ENCODE assay signal across 7 cellular contexts in genomic region chr2:25102352-25102751, GRCh38.
DNase-seq lines count a peak whose midpoint lies in the region; ATAC-seq and TF ChIP-seq lines count a peak whose summit lies in the region.
"Not testable (repeated sequence)": the region's sequence is repeated elsewhere in the genome, so short reads cannot be mapped to it uniquely, and the experiment has no call there.

No MANE protein-coding gene starts in this region.

- not testable (repeated sequence) for H3K36me3 Mint-ChIP-seq in activated B cell treated with CpG ODN at 0.5 μM for 24 hours (ENCODE audit: low read depth); activated CD4-positive, alpha-beta memory T cell treated with anti-CD3 and anti-CD28 coated beads for 36 hours; activated T-cell treated with anti-CD3 and anti-CD28 coated beads, Interleukin-2, amount 50 U/mL, for 24 hours (ENCODE audit: low read depth); stimulated activated effector memory CD8-positive, alpha-beta T cell treated with anti-CD3 and anti-CD28 coated beads, Interleukin-12 subunit alpha, Interleukin-12 subunit beta, amount 100 ng/mL, for 72 hours

- DNase-seq in activated B cell treated with CpG ODN at 0.5 μM for 24 hours = not testable (repeated sequence)
- peak; percentile 44 for DNase-seq in activated CD4-positive, alpha-beta memory T cell treated with anti-CD3 and anti-CD28 coated beads for 36 hours
- DNase-seq in activated T-cell treated with anti-CD3 and anti-CD28 coated beads, Interleukin-2, amount 50 U/mL, for 24 hours = peak; percentile 46
- peak; percentile 15 for DNase-seq in activated naive CD4-positive, alpha-beta T cell treated with anti-CD3 and anti-CD28 coated beads, Interleukin-2, amount 50 U/mL, for 16 hours
- DNase-seq in stimulated activated CD4-positive, alpha-beta T cell treated with anti-CD3 and anti-CD28 coated beads, Interleukin-15, amount 100 ng/mL, for 48 hours (ENCODE audit: low read depth in 2 of 2) = peak; percentile 6
- DNase-seq in stimulated activated CD4-positive, alpha-beta T cell treated with anti-CD3 and anti-CD28 coated beads, TNF-alpha, amount 100 ng/mL, for 48 hours (ENCODE audit: low read depth in 3 of 3) = peak; percentile 1 to 24 (median 15)
- peak in 1 of 2 donors; percentile 55 for DNase-seq in stimulated activated effector memory CD8-positive, alpha-beta T cell treated with anti-CD3 and anti-CD28 coated beads, Interleukin-12 subunit alpha, Interleukin-12 subunit beta, amount 100 ng/mL, for 72 hours (ENCODE audit: low spot score in 2 of 2)

- H3K9me3 Mint-ChIP-seq in activated B cell treated with CpG ODN at 0.5 μM for 24 hours; stimulated activated effector memory CD8-positive, alpha-beta T cell treated with anti-CD3 and anti-CD28 coated beads, Interleukin-12 subunit alpha, Interleukin-12 subunit beta, amount 100 ng/mL, for 72 hours: not testable (repeated sequence)
- H3K9me3 Mint-ChIP-seq in activated CD4-positive, alpha-beta memory T cell treated with anti-CD3 and anti-CD28 coated beads for 36 hours = peaks cover 17% of the 10 kb centered on the region
- peaks cover 14% of the 10 kb centered on the region for H3K9me3 Mint-ChIP-seq in activated T-cell treated with anti-CD3 and anti-CD28 coated beads, Interleukin-2, amount 50 U/mL, for 24 hours

- POLR2A ChIA-PET in activated B cell treated with CpG ODN at 0.5 μM for 24 hours (lab: Charles Lee) = not testable (repeated sequence)
- POLR2A ChIA-PET in activated CD4-positive, alpha-beta memory T cell treated with anti-CD3 and anti-CD28 coated beads for 36 hours (lab: Charles Lee) = interaction anchor here (0.7 kb wide), 2 partner anchors 583 to 595 kb away, joined by 3 read pairs; no protein-coding TSS in a partner anchor

- peaks cover 15% of the 10 kb centered on the region for H3K4me1 Mint-ChIP-seq in activated B cell treated with CpG ODN at 0.5 μM for 24 hours
- peaks cover 15% of the 10 kb centered on the region for H3K4me1 Mint-ChIP-seq in activated CD4-positive, alpha-beta memory T cell treated with anti-CD3 and anti-CD28 coated beads for 36 hours (ENCODE audit: low read depth)
- H3K4me1 Mint-ChIP-seq in activated T-cell treated with anti-CD3 and anti-CD28 coated beads, Interleukin-2, amount 50 U/mL, for 24 hours (ENCODE audit: low read depth) = peaks cover 27% of the 10 kb centered on the region
- H3K4me1 Mint-ChIP-seq in stimulated activated effector memory CD8-positive, alpha-beta T cell treated with anti-CD3 and anti-CD28 coated beads, Interleukin-12 subunit alpha, Interleukin-12 subunit beta, amount 100 ng/mL, for 72 hours = peaks cover 17% of the 10 kb centered on the region

- H3K27me3 Mint-ChIP-seq in activated B cell treated with CpG ODN at 0.5 μM for 24 hours; activated CD4-positive, alpha-beta memory T cell treated with anti-CD3 and anti-CD28 coated beads for 36 hours; activated T-cell treated with anti-CD3 and anti-CD28 coated beads, Interleukin-2, amount 50 U/mL, for 24 hours: not testable (repeated sequence)

- intact Hi-C loops in activated B cell treated with CpG ODN at 0.5 μM for 24 hours (cut with micrococcal nuclease) = not testable (repeated sequence)
- intact Hi-C loops in activated CD4-positive, alpha-beta memory T cell treated with anti-CD3 and anti-CD28 coated beads for 36 hours (cut with micrococcal nuclease) = loop anchor here (10.0 kb wide), 1 partner anchor 58 kb away; the partner anchor contains the start of gene EFR3B

- H3K27ac Mint-ChIP-seq in activated B cell treated with CpG ODN at 0.5 μM for 24 hours; activated CD4-positive, alpha-beta memory T cell treated with anti-CD3 and anti-CD28 coated beads for 36 hours; stimulated activated effector memory CD8-positive, alpha-beta T cell treated with anti-CD3 and anti-CD28 coated beads, Interleukin-12 subunit alpha, Interleukin-12 subunit beta, amount 100 ng/mL, for 72 hours: not testable (repeated sequence)
- peak overlapping the region; percentile 58 for H3K27ac Mint-ChIP-seq in activated T-cell treated with anti-CD3 and anti-CD28 coated beads, Interleukin-2, amount 50 U/mL, for 24 hours

- ATAC-seq in activated B cell treated with CpG ODN at 0.5 μM for 24 hours (ENCODE audit: low read depth) = peak; percentile 40
- ATAC-seq in stimulated activated effector memory CD8-positive, alpha-beta T cell treated with anti-CD3 and anti-CD28 coated beads, Interleukin-12 subunit alpha, Interleukin-12 subunit beta, amount 100 ng/mL, for 72 hours = peak; percentile 83

- TF ChIP-seq CTCF in activated B cell treated with CpG ODN at 0.5 μM for 24 hours (IDR thresholded peaks at IDR 0.05) = not testable (repeated sequence)

- H3K4me3 Mint-ChIP-seq in activated B cell treated with CpG ODN at 0.5 μM for 24 hours; activated CD4-positive, alpha-beta memory T cell treated with anti-CD3 and anti-CD28 coated beads for 36 hours; activated T-cell treated with anti-CD3 and anti-CD28 coated beads, Interleukin-2, amount 50 U/mL, for 24 hours; stimulated activated effector memory CD8-positive, alpha-beta T cell treated with anti-CD3 and anti-CD28 coated beads, Interleukin-12 subunit alpha, Interleukin-12 subunit beta, amount 100 ng/mL, for 72 hours: not testable (repeated sequence)

- CTCF ChIA-PET in activated B cell treated with CpG ODN at 0.5 μM for 24 hours (lab: Charles Lee) = not testable (repeated sequence)
- CTCF ChIA-PET in activated CD4-positive, alpha-beta memory T cell treated with anti-CD3 and anti-CD28 coated beads for 36 hours (lab: Charles Lee) = interaction anchor here (1.6 to 3.1 kb wide), 2 partner anchors 27 to 127 kb away, joined by 4 to 13 read pairs; no protein-coding TSS in a partner anchor
